13 cellular contexts compared by ENCODE assay signal in the genomic region with DNA sequence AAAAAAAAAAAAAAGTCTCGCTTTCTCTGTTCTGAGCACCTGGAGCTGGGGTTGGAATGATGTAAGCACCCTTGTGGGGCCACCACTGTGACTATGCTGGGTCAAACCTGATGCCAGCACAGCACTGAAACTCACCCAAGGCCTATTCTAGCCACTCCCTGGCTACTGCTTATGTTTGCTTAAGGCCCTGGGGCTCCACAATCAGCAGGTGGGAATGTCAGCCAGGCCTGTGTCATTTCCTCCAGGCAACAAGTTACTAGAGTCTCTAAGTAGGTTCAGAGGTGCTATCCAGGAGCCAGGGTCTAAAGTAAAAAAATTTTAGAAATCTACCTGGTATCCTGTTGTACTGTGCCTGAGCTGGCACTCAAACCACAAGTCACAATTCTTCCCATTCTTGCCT.
"Had no signal": no experiment of that assay in that cellular context is flagged by ENCODE, and none has a peak within 500 bp of the region (broad histone marks: within the 10 kb centered on the region; RNA-seq: fewer than 3 reads in every experiment).

No MANE protein-coding gene starts in this region.

- H3K9me3 Mint-ChIP-seq: brain had no signal

- H3K9me3 ChIP-seq: adrenal gland, thoracic aorta had no signal

- H3K27ac ChIP-seq: adrenal gland, esophagus squamous epithelium, thoracic aorta had no signal

- H3K4me3 ChIP-seq: adrenal gland, esophagus squamous epithelium, thoracic aorta had no signal

- H3K27me3 ChIP-seq: adrenal gland, esophagus squamous epithelium had no signal

- FAIRE-seq: kidney had no signal

- H3K27ac Mint-ChIP-seq: brain; stimulated activated naive CD8-positive, alpha-beta T cell treated with anti-CD3 and anti-CD28 coated beads, Interleukin-15, Interleukin-2, amounts not matched to agents 100 ng/mL and 50 ng/mL, for 24 hours had no signal

- H3K36me3 Mint-ChIP-seq: brain had no signal

- DNase-seq: activated naive CD4-positive, alpha-beta T cell treated with anti-CD3 and anti-CD28 coated beads, Interleukin-2, amount 50 U/mL, for 16 hours; activated T-cell treated with anti-CD3 and anti-CD28 coated beads, Interleukin-2, amount 50 U/mL, for 1 hour; adrenal gland; dermis blood vessel endothelial cell; esophagus squamous epithelium; foreskin fibroblast; kidney; left ventricle myocardium superior; stimulated activated CD4-positive, alpha-beta T cell treated with anti-CD3 and anti-CD28 coated beads, Interleukin-4, amount 100 ng/mL, for 1 hour; stimulated activated CD8-positive, alpha-beta memory T cell treated with anti-CD3 and anti-CD28 coated beads, Interleukin-4, amount 100 ng/mL, for 48 hours had no signal

- H3K4me1 ChIP-seq: adrenal gland, esophagus squamous epithelium had no signal

- H3K4me1 Mint-ChIP-seq: brain had no signal

- H3K4me3 Mint-ChIP-seq: brain; stimulated activated naive CD8-positive, alpha-beta T cell treated with anti-CD3 and anti-CD28 coated beads, Interleukin-15, Interleukin-2, amounts not matched to agents 100 ng/mL and 50 ng/mL, for 24 hours had no signal

- H3K36me3 ChIP-seq: adrenal gland, esophagus squamous epithelium, thoracic aorta had no signal

- H3K27me3 Mint-ChIP-seq: stimulated activated naive CD8-positive, alpha-beta T cell treated with anti-CD3 and anti-CD28 coated beads, Interleukin-15, Interleukin-2, amounts not matched to agents 100 ng/mL and 50 ng/mL, for 24 hours had no signal
